ENCODE assay signal across 1 cellular context in genomic region chr1:156241311-156241811, GRCh38.
TF ChIP-seq lines count a peak whose summit lies in the region.

No MANE protein-coding gene starts in this region.

TF ChIP-seq in GM12878, 131 proteins besides CTCF, POLR2A, EP300 and RAD21:
- TF ChIP-seq BACH1 (IDR thresholded peaks at IDR 0.05; ENCODE audit: borderline replicate concordance) (no peak), ZZZ3 (IDR thresholded peaks at IDR 0.05; ENCODE audit: control insufficient read depth, insufficient read length, low read depth) (no peak), POLR2AphosphoS2 (IDR thresholded peaks at IDR 0.05; ENCODE audit: low read depth, low read length) (0 out of 2 replicates have a peak, but pooled peaks have one; percentile 53)
